Comparison of ENCODE assay signal across 11 cellular contexts in the genomic region with DNA sequence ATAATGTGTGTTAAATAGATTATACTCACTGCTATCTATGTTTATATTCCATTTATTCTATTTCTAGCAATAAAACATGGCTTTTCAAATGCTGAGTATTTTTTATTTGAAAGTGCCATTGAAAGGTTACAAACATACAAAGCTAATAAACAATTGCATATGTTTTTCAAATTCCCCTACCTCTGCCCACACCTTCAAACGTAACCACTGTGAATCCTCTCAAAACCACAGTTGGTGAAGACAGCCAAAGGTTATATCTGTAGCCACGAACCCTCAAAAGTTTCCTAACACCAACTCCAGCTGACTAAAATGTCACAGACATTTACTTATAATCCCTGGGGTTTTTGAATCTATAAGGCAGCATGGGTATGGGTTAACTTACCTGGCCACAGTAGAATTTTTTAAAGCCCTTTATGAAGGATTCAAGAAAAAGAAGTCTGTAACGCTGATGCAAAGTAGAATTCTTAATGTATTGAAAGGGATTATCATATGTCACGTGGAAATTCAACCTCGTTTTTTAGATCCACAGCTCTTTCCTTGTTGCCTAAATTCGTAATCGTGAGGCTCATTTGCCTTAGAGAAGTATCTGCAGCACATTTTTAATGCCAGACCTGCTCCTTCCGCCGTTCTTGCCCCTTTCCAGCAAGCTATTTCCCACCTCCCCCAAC.
DNase-seq lines count a peak whose midpoint lies in the region; ATAC-seq and TF ChIP-seq lines count a peak whose summit lies in the region.
"Had no signal": no experiment of that assay in that cellular context is flagged by ENCODE, and none has a peak within 500 bp of the region (broad histone marks: within the 10 kb centered on the region; RNA-seq: fewer than 3 reads in every experiment).

No MANE protein-coding gene starts in this region.

- H3K27ac ChIP-seq in esophagus squamous epithelium (no peak overlapping the region), ascending aorta (no peak overlapping the region)
- H3K27ac ChIP-seq: hepatocyte, right atrium auricular region had no signal

- intact Hi-C loops in esophagus squamous epithelium (cut with DNase I) (no loop called here), ascending aorta (cut with DNase I) (no loop called here)

- CTCF ChIA-PET in activated CD4-positive, alpha-beta T cell treated with anti-CD3 and anti-CD28 coated beads, Interleukin-2, amount 10 ng/mL, durations not matched to agents 7 days and 5 days (lab: Charles Lee), result interaction anchor here (1.8 kb wide), 2 partner anchors 15 to 109 kb away, joined by 3 to 4 read pairs; no protein-coding TSS in a partner anchor

- ATAC-seq in HG02759 (IDR thresholded peaks at IDR 0.05; ENCODE audit: unreplicated experiment), result peak; percentile 76
- ATAC-seq in stimulated activated memory B cell treated with anti-CD40 and anti-IgM and Interleukin-4, amounts not matched to agents 10 μg/mL and 1 μg/mL and 100 μg/mL, for 72 hours, result peak; percentile 86

- peaks cover 23% of the 10 kb centered on the region for H3K4me1 Mint-ChIP-seq in activated CD4-positive, alpha-beta T cell treated with anti-CD3 and anti-CD28 coated beads, Interleukin-2, amount 10 ng/mL, durations not matched to agents 7 days and 5 days
- peaks cover 70% of the 10 kb centered on the region for H3K4me1 Mint-ChIP-seq in stimulated activated memory B cell treated with anti-CD40 and anti-IgM and Interleukin-4, amounts not matched to agents 10 μg/mL and 1 μg/mL and 100 μg/mL, for 72 hours

- no peaks in the 10 kb centered on the region for H3K27me3 ChIP-seq in esophagus squamous epithelium
- no peaks in the 10 kb centered on the region for H3K27me3 ChIP-seq in ascending aorta
- H3K27me3 ChIP-seq: hepatocyte, right atrium auricular region had no signal

- H3K36me3 Mint-ChIP-seq in activated CD4-positive, alpha-beta T cell treated with anti-CD3 and anti-CD28 coated beads, Interleukin-2, amount 10 ng/mL, durations not matched to agents 7 days and 5 days (ENCODE audit: low read depth), result peaks cover 1% of the 10 kb centered on the region
- H3K36me3 Mint-ChIP-seq in stimulated activated memory B cell treated with anti-CD40 and anti-IgM and Interleukin-4, amounts not matched to agents 10 μg/mL and 1 μg/mL and 100 μg/mL, for 72 hours, result peaks cover 9% of the 10 kb centered on the region

- no peak for TF ChIP-seq POLR2A in esophagus squamous epithelium (IDR thresholded peaks at IDR 0.05)

- H3K27ac Mint-ChIP-seq in activated CD4-positive, alpha-beta T cell treated with anti-CD3 and anti-CD28 coated beads, Interleukin-2, amount 10 ng/mL, durations not matched to agents 7 days and 5 days, result peak overlapping the region; percentile 55
- H3K27ac Mint-ChIP-seq in stimulated activated memory B cell treated with anti-CD40 and anti-IgM and Interleukin-4, amounts not matched to agents 10 μg/mL and 1 μg/mL and 100 μg/mL, for 72 hours, result peak overlapping the region; percentile 87

- DNase-seq in activated CD4-positive, alpha-beta T cell treated with anti-CD3 and anti-CD28 coated beads, Interleukin-2, amount 10 ng/mL, durations not matched to agents 7 days and 5 days, result peak; percentile 38
- no peak for DNase-seq in activated CD4-positive, alpha-beta T cell treated with anti-CD3 and anti-CD28 coated beads, Interleukin-2, amount 50 U/mL, for 48 hours
- DNase-seq in M059J (ENCODE audit: low read depth) (peak; percentile 59), esophagus squamous epithelium (lab: John Stamatoyannopoulos, UW) (no peak), ascending aorta (ENCODE audit: low spot score in 2 of 2) (no peak)
- DNase-seq in stimulated activated CD4-positive, alpha-beta T cell treated with anti-CD3 and anti-CD28 coated beads, Interleukin-4, amount 100 ng/mL, for 4 hours, result no peak

- TF ChIP-seq CTCF in esophagus squamous epithelium (IDR thresholded peaks at IDR 0.05), result no peak
- TF ChIP-seq CTCF in ascending aorta (IDR thresholded peaks at IDR 0.05), result no peak

- peaks cover 3% of the 10 kb centered on the region for H3K9me3 Mint-ChIP-seq in activated CD4-positive, alpha-beta T cell treated with anti-CD3 and anti-CD28 coated beads, Interleukin-2, amount 10 ng/mL, durations not matched to agents 7 days and 5 days
- H3K9me3 Mint-ChIP-seq in stimulated activated memory B cell treated with anti-CD40 and anti-IgM and Interleukin-4, amounts not matched to agents 10 μg/mL and 1 μg/mL and 100 μg/mL, for 72 hours, result peaks cover 5% of the 10 kb centered on the region
- H3K9me3 Mint-ChIP-seq: HFFc6 had no signal

- H3K4me3 ChIP-seq in esophagus squamous epithelium (no peak overlapping the region), ascending aorta (no peak overlapping the region)
- H3K4me3 ChIP-seq: hepatocyte, right atrium auricular region had no signal

- POLR2A ChIA-PET in activated CD4-positive, alpha-beta T cell treated with anti-CD3 and anti-CD28 coated beads, Interleukin-2, amount 10 ng/mL, durations not matched to agents 7 days and 5 days (lab: Charles Lee), result no interaction called here

- H3K27me3 Mint-ChIP-seq in activated CD4-positive, alpha-beta T cell treated with anti-CD3 and anti-CD28 coated beads, Interleukin-2, amount 10 ng/mL, durations not matched to agents 7 days and 5 days, result peaks cover 17% of the 10 kb centered on the region
- peaks cover 15% of the 10 kb centered on the region for H3K27me3 Mint-ChIP-seq in stimulated activated memory B cell treated with anti-CD40 and anti-IgM and Interleukin-4, amounts not matched to agents 10 μg/mL and 1 μg/mL and 100 μg/mL, for 72 hours

- H3K36me3 ChIP-seq in esophagus squamous epithelium (no peaks in the 10 kb centered on the region), ascending aorta (no peaks in the 10 kb centered on the region)
- H3K36me3 ChIP-seq: right atrium auricular region had no signal

- WGBS in esophagus squamous epithelium, 2 donors, result 68 to 73% methylated on average over 9 of the region's 9 CpGs

- H3K9me3 ChIP-seq in esophagus squamous epithelium, result no peaks in the 10 kb centered on the region
- H3K9me3 ChIP-seq in ascending aorta, result no peaks in the 10 kb centered on the region
- H3K9me3 ChIP-seq: right atrium auricular region had no signal

- peak overlapping the region; percentile 33 for H3K4me3 Mint-ChIP-seq in activated CD4-positive, alpha-beta T cell treated with anti-CD3 and anti-CD28 coated beads, Interleukin-2, amount 10 ng/mL, durations not matched to agents 7 days and 5 days
- peak overlapping the region; percentile 24 for H3K4me3 Mint-ChIP-seq in stimulated activated memory B cell treated with anti-CD40 and anti-IgM and Interleukin-4, amounts not matched to agents 10 μg/mL and 1 μg/mL and 100 μg/mL, for 72 hours

- H3K4me1 ChIP-seq in esophagus squamous epithelium, result peaks cover 0 to 19% (median 0%) of the 10 kb centered on the region in 3 donors
- H3K4me1 ChIP-seq in ascending aorta, result peaks cover 0 to 9% of the 10 kb centered on the region in 2 donors

Comparison
In these comparisons a context has a peak if more than half of its experiments do, and no peak if none do; other contexts are left out.
1. DNase-seq: peak in activated CD4-positive, alpha-beta T cell treated with anti-CD3 and anti-CD28 coated beads, Interleukin-2, amount 10 ng/mL, durations not matched to agents 7 days and 5 days (single experiment) and M059J (single experiment); none in activated CD4-positive, alpha-beta T cell treated with anti-CD3 and anti-CD28 coated beads, Interleukin-2, amount 50 U/mL, for 48 hours (0 of 2), esophagus squamous epithelium (single experiment), stimulated activated CD4-positive, alpha-beta T cell treated with anti-CD3 and anti-CD28 coated beads, Interleukin-4, amount 100 ng/mL, for 4 hours (0 of 2) and ascending aorta (0 of 2).